Comparison of ENCODE assay signal across 12 cellular contexts in genomic region chr10:62426086-62426485, GRCh38. TPM values are rescaled to one million over a fixed set of nuclear protein-coding genes. Genes with fewer than 3 reads are reported as not detected.
DNase-seq lines count a peak whose midpoint lies in the region; ATAC-seq and TF ChIP-seq lines count a peak whose summit lies in the region.
"Had no signal": no experiment of that assay in that cellular context is flagged by ENCODE, and none has a peak within 500 bp of the region (broad histone marks: within the 10 kb centered on the region; RNA-seq: fewer than 3 reads in every experiment).

No MANE protein-coding gene starts in this region.

- H3K4me3 ChIP-seq in heart left ventricle, result no peak overlapping the region
- H3K4me3 ChIP-seq: GM23338, SJSA1 had no signal

- no peak for TF ChIP-seq POLR2A in heart left ventricle (IDR thresholded peaks at IDR 0.05)

- peak; percentile 79 for ATAC-seq in esophagus mucosa
- ATAC-seq in heart left ventricle, result no peak

- no peaks in the 10 kb centered on the region for H3K9me3 ChIP-seq in heart left ventricle
- H3K9me3 ChIP-seq: neutrophil, SJSA1 had no signal

- H3K27ac ChIP-seq in heart left ventricle, result no peak overlapping the region
- H3K27ac ChIP-seq: neutrophil, SJSA1 had no signal

- H3K4me1 ChIP-seq in heart left ventricle, result peaks cover 0 to 4% (median 0%) of the 10 kb centered on the region in 12 donors

- peak; percentile 60 for DNase-seq in activated CD8-positive, alpha-beta memory T cell treated with anti-CD3 and anti-CD28 coated beads for 24 hours
- DNase-seq in activated CD8-positive, alpha-beta memory T cell treated with anti-CD3 and anti-CD28 coated beads, Interleukin-2, amount 50 U/mL, for 4 hours, result no peak
- peak; percentile 37 for DNase-seq in SW480 (ENCODE audit: low spot score)
- peak; percentile 15 to 19 for DNase-seq in stimulated activated CD8-positive, alpha-beta memory T cell treated with anti-CD3 and anti-CD28 coated beads, Interleukin-15, amount 100 ng/mL, for 48 hours (ENCODE audit: low read depth in 2 of 2)
- DNase-seq in SHP77 treated with DMSO at 0.1 percent for 48 hours (lab: John Stamatoyannopoulos, UW), result no peak
- no peak for DNase-seq in NAMALWA (ENCODE audit: low spot score)
- DNase-seq in heart left ventricle, result no peak
- DNase-seq: NCI-H2227 treated with DMSO at 0.1 percent for 48 hours had no signal

- no peaks in the 10 kb centered on the region for H3K27me3 ChIP-seq in heart left ventricle
- H3K27me3 ChIP-seq: neutrophil, SJSA1 had no signal

- no peak for TF ChIP-seq CTCF in heart left ventricle (IDR thresholded peaks at IDR 0.05)

- H3K36me3 ChIP-seq in heart left ventricle, result no peaks in the 10 kb centered on the region
- H3K36me3 ChIP-seq: neutrophil, SJSA1 had no signal

- intact Hi-C loops in heart left ventricle (cut with DNase I), result loop anchor here in 1 of 10 donors (10.0 kb wide), 1 partner anchor 141 kb away; no protein-coding TSS in a partner anchor

- 61 to 88% (median 82%) methylated on average over 1 of the region's 1 CpG for WGBS in heart left ventricle, 4 donors

RNA-seq across cellular contexts. Expression of gene ZNF365, which starts 51.9 kb away (rescaled TPM):
- total RNA-seq in esophagus mucosa (5.2 TPM), heart left ventricle (under 1 TPM in 7 of 9 donors, not detected in 2; 0.16 to 0.63 (median 0.35) TPM)
- under 1 TPM in 1 of 2 donors, not detected in 1; 0.08 TPM for polyA plus RNA-seq in heart left ventricle

Comparison
In these comparisons a context has a peak if more than half of its experiments do, and no peak if none do; other contexts are left out.
1. DNase-seq: peak in activated CD8-positive, alpha-beta memory T cell treated with anti-CD3 and anti-CD28 coated beads for 24 hours (single experiment), SW480 (single experiment) and stimulated activated CD8-positive, alpha-beta memory T cell treated with anti-CD3 and anti-CD28 coated beads, Interleukin-15, amount 100 ng/mL, for 48 hours (2 of 2); none in activated CD8-positive, alpha-beta memory T cell treated with anti-CD3 and anti-CD28 coated beads, Interleukin-2, amount 50 U/mL, for 4 hours (single experiment), SHP77 treated with DMSO at 0.1 percent for 48 hours (single experiment), NAMALWA (single experiment) and heart left ventricle (0 of 5).